8 cellular contexts compared by ENCODE assay signal in genomic region chr14:49586673-49587460, GRCh38. TPM values are rescaled to one million over a fixed set of nuclear protein-coding genes. Genes with fewer than 3 reads are reported as not detected.
DNase-seq lines count a peak whose midpoint lies in the region; ATAC-seq, FAIRE-seq and TF ChIP-seq lines count a peak whose summit lies in the region.

No MANE protein-coding gene starts in this region.

- no peak for FAIRE-seq in GM12891 (lab: Jason Lieb, UNC)

- intact Hi-C loops in head of caudate nucleus (cut with DNase I), result loop anchor here (1.0 kb wide), 1 partner anchor 33 kb away; the partner anchor contains the start of genes MGAT2 and RPL36AL

- POLR2A ChIA-PET in activated naive CD8-positive, alpha-beta T cell treated with anti-CD3 and anti-CD28 coated beads, Interleukin-2, amount 10 ng/mL, durations not matched to agents 7 days and 5 days (lab: Charles Lee), result interaction anchor here (0.5 to 5.1 kb wide), 19 partner anchors 8 to 1235 kb away, joined by 3 to 79 read pairs (median 6); partner anchors contain the start of genes DNAAF2, KLHDC2, LRR1 and MGAT2

- DNase-seq in GM03348 (ENCODE audit: low spot score) (peak; percentile 65), H7 (peak; percentile 59), Kasumi-1 (lab: John Stamatoyannopoulos, UW) (peak; percentile 83 to 87), RKO (ENCODE audit: low spot score) (peak; percentile 86), head of caudate nucleus (peak in 22 of 42 donors; percentile 3 to 61 (median 26)), pons (ENCODE audit: low spot score) (peak; percentile 81), GM12891 (ENCODE audit: insufficient read length, low spot score) (no peak)
- no peak for DNase-seq in activated naive CD8-positive, alpha-beta T cell treated with anti-CD3 and anti-CD28 coated beads, Interleukin-2, amount 10 ng/mL, durations not matched to agents 7 days and 5 days

- ATAC-seq in activated naive CD8-positive, alpha-beta T cell treated with anti-CD3 and anti-CD28 coated beads, Interleukin-2, amount 10 ng/mL, durations not matched to agents 7 days and 5 days (ENCODE audit: low read depth), result no peak

- H3K4me3 Mint-ChIP-seq in activated naive CD8-positive, alpha-beta T cell treated with anti-CD3 and anti-CD28 coated beads, Interleukin-2, amount 10 ng/mL, durations not matched to agents 7 days and 5 days, result peak overlapping the region; percentile 94

- H3K36me3 ChIP-seq in H7 (replicated peaks; ENCODE audit: control insufficient read depth, insufficient read depth, low read length), result peaks cover 16% of the 10 kb centered on the region

- H3K4me3 ChIP-seq in H7 (ENCODE audit: insufficient read depth, low read depth, low read length), result peak overlapping the region; percentile 24

- peak overlapping the region; percentile 99 for H3K27ac Mint-ChIP-seq in activated naive CD8-positive, alpha-beta T cell treated with anti-CD3 and anti-CD28 coated beads, Interleukin-2, amount 10 ng/mL, durations not matched to agents 7 days and 5 days

- peaks cover 35% of the 10 kb centered on the region for H3K4me1 Mint-ChIP-seq in activated naive CD8-positive, alpha-beta T cell treated with anti-CD3 and anti-CD28 coated beads, Interleukin-2, amount 10 ng/mL, durations not matched to agents 7 days and 5 days

- no peak for TF ChIP-seq POLR2A in GM12891 (IDR thresholded peaks at IDR 0.05; ENCODE audit: low read depth, low read length)

- no peaks in the 10 kb centered on the region for H3K27me3 Mint-ChIP-seq in activated naive CD8-positive, alpha-beta T cell treated with anti-CD3 and anti-CD28 coated beads, Interleukin-2, amount 10 ng/mL, durations not matched to agents 7 days and 5 days

- no peaks in the 10 kb centered on the region for H3K9me3 Mint-ChIP-seq in activated naive CD8-positive, alpha-beta T cell treated with anti-CD3 and anti-CD28 coated beads, Interleukin-2, amount 10 ng/mL, durations not matched to agents 7 days and 5 days

- H3K36me3 Mint-ChIP-seq in activated naive CD8-positive, alpha-beta T cell treated with anti-CD3 and anti-CD28 coated beads, Interleukin-2, amount 10 ng/mL, durations not matched to agents 7 days and 5 days, result peaks cover 36% of the 10 kb centered on the region

- H3K27me3 ChIP-seq in H7 (ENCODE audit: control insufficient read depth, insufficient read depth, low read length), result no peaks in the 10 kb centered on the region

TF ChIP-seq in GM12891, 5 proteins besides CTCF, POLR2A, EP300 and RAD21:
- TF ChIP-seq SPI1 (IDR thresholded peaks at IDR 0.05; ENCODE audit: low read depth, low read length), result no peak
- no peak for TF ChIP-seq TAF1 (IDR thresholded peaks at IDR 0.05; ENCODE audit: low read depth, low read length)
- no peak for TF ChIP-seq POLR2AphosphoS5 (IDR thresholded peaks at IDR 0.05; ENCODE audit: low read depth, low read length)
- TF ChIP-seq PAX5 (IDR thresholded peaks at IDR 0.05; ENCODE audit: insufficient read depth, low read length, severe bottlenecking), result no peak
- no peak for TF ChIP-seq POU2F2 (IDR thresholded peaks at IDR 0.05; ENCODE audit: low read depth, low read length)
TF ChIP-seq in GM12891: peak in this region for 0.

RNA-seq across cellular contexts. Expression of gene RPS29, which starts 0.7 kb away (rescaled TPM):
- total RNA-seq in H7 (2014; rRNA removed; shearing (Covaris generic)), result 4,430 and 8,199 TPM in 2 replicates
- total RNA-seq in activated naive CD8-positive, alpha-beta T cell treated with anti-CD3 and anti-CD28 coated beads, Interleukin-2, amount 10 ng/mL, durations not matched to agents 7 days and 5 days, result 1,000 to 10,000 TPM; 1,762 to 1,786 TPM
- 17,495 TPM for polyA plus RNA-seq in GM12891 (2012; ENCODE audit: low read depth, missing spikeins)

RNA-seq across cellular contexts. Expression of gene LRR1, which starts 11.9 kb away (rescaled TPM):
- total RNA-seq in H7 (2014; rRNA removed; shearing (Covaris generic)), result 40.2 and 47.9 TPM in 2 replicates
- total RNA-seq in activated naive CD8-positive, alpha-beta T cell treated with anti-CD3 and anti-CD28 coated beads, Interleukin-2, amount 10 ng/mL, durations not matched to agents 7 days and 5 days, result 10 to 100 TPM; 43.7 to 44.3 TPM
- polyA plus RNA-seq in GM12891 (2012; ENCODE audit: low read depth, missing spikeins), result 26.4 TPM

RNA-seq across cellular contexts. Expression of gene RPL36AL, which starts 33.6 kb away (rescaled TPM):
- total RNA-seq in H7 (2014; rRNA removed; shearing (Covaris generic)), result 145 and 167 TPM in 2 replicates
- total RNA-seq in activated naive CD8-positive, alpha-beta T cell treated with anti-CD3 and anti-CD28 coated beads, Interleukin-2, amount 10 ng/mL, durations not matched to agents 7 days and 5 days, result 100 to 1,000 TPM; 238 to 254 TPM
- polyA plus RNA-seq in GM12891 (2012; ENCODE audit: low read depth, missing spikeins), result 690 TPM

RNA-seq across cellular contexts. Expression of gene MGAT2, which starts 33.7 kb away (rescaled TPM):
- 29.4 and 35.9 TPM in 2 replicates for total RNA-seq in H7 (2014; rRNA removed; shearing (Covaris generic))
- total RNA-seq in activated naive CD8-positive, alpha-beta T cell treated with anti-CD3 and anti-CD28 coated beads, Interleukin-2, amount 10 ng/mL, durations not matched to agents 7 days and 5 days, result 10 to 100 TPM; 54.6 to 55.0 TPM
- 23.4 TPM for polyA plus RNA-seq in GM12891 (2012; ENCODE audit: low read depth, missing spikeins)

RNA-seq across cellular contexts. Expression of gene DNAAF2, which starts 48.2 kb away (rescaled TPM):
- total RNA-seq in H7 (2014; rRNA removed; shearing (Covaris generic)), result 28.2 and 28.9 TPM in 2 replicates
- 1 to 10 TPM; 8.0 to 8.2 TPM for total RNA-seq in activated naive CD8-positive, alpha-beta T cell treated with anti-CD3 and anti-CD28 coated beads, Interleukin-2, amount 10 ng/mL, durations not matched to agents 7 days and 5 days
- 4.4 TPM for polyA plus RNA-seq in GM12891 (2012; ENCODE audit: low read depth, missing spikeins)

Comparison
In these comparisons a context has a peak if more than half of its experiments do, and no peak if none do; other contexts are left out.
1. DNase-seq: peak in GM03348 (single experiment), H7 (single experiment), Kasumi-1 (2 of 2), RKO (single experiment), head of caudate nucleus (22 of 42) and pons (single experiment); none in activated naive CD8-positive, alpha-beta T cell treated with anti-CD3 and anti-CD28 coated beads, Interleukin-2, amount 10 ng/mL, durations not matched to agents 7 days and 5 days (single experiment) and GM12891 (single experiment).